24 cellular contexts compared by ENCODE assay signal in the genomic region with DNA sequence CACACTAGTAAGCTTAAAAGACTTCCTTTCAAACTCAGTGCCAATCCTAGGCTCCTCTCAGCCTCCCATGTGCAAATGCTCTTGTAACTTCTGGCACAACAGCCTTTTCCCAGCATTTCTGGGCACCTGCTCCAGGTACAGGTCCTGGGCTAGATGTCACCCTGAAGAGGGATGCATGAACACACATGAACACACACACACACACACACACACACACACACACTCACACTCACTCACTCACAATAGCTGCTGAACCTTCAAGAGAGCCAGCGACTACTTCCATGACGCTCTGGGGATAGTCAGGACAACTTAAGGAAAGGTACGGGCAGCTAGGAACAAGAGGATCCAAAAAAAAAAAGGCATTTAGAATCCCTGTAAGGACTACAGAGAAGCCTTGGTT.
DNase-seq lines count a peak whose midpoint lies in the region; ATAC-seq, FAIRE-seq and TF ChIP-seq lines count a peak whose summit lies in the region.
"Had no signal": no experiment of that assay in that cellular context is flagged by ENCODE, and none has a peak within 500 bp of the region (broad histone marks: within the 10 kb centered on the region; RNA-seq: fewer than 3 reads in every experiment).

No MANE protein-coding gene starts in this region.

- H3K4me1 Mint-ChIP-seq in activated B cell treated with CpG ODN at 0.5 μM for 24 hours: peaks cover 23% of the 10 kb centered on the region
- H3K4me1 Mint-ChIP-seq: central memory CD8-positive, alpha-beta T cell had no signal

- H3K23ac ChIP-seq in mesenchymal stem cell (ENCODE audit: low read length in 2 of 2): no peak overlapping the region

- no peak for TF ChIP-seq CTCF in activated B cell treated with CpG ODN at 0.5 μM for 24 hours (IDR thresholded peaks at IDR 0.05)

- DNase-seq in activated CD4-positive, alpha-beta T cell treated with anti-CD3 and anti-CD28 coated beads for 48 hours: peak; percentile 27
- no peak for DNase-seq in activated CD4-positive, alpha-beta T cell treated with anti-CD3 and anti-CD28 coated beads for 4 hours
- DNase-seq in GM18507 (ENCODE audit: extremely low spot score, insufficient read length, low read depth) (no peak), activated B cell treated with CpG ODN at 0.5 μM for 24 hours (no peak), mesenchymal stem cell (no peak), HK-2 (ENCODE audit: unreplicated experiment) (no peak)
- no peak for DNase-seq in stimulated activated naive CD4-positive, alpha-beta T cell treated with Interleukin-2 at 50 U/mL for 16 hours (lab: John Stamatoyannopoulos, UW)
- DNase-seq: activated CD4-positive, CD25-positive, alpha-beta regulatory T cell treated with anti-CD3 and anti-CD28 coated beads, Interleukin-2, amount 50 U/mL, for 72 hours; activated naive CD4-positive, alpha-beta T cell treated with Interleukin-2 at 50 U/mL for 16 hours; CD8-positive, alpha-beta T cell; DMS 273 treated with DMSO at 0.1 percent for 48 hours; left ventricle myocardium inferior; NCI-H1105; NCI-H2029 treated with DMSO at 0.1 percent for 48 hours; NCI-H446 treated with DMSO at 0.1 percent for 48 hours; SHP77 treated with DMSO at 0.1 percent for 48 hours; stimulated activated CD4-positive, alpha-beta T cell treated with anti-CD3 and anti-CD28 coated beads, Interleukin-12 subunit alpha, Interleukin-12 subunit beta, amount 100 ng/mL, for 4 hours; upper lobe of left lung had no signal

- H3K14ac ChIP-seq in mesenchymal stem cell (ENCODE audit: low read length in 2 of 2): peak overlapping the region in 1 of 2 experiments; percentile 91

- intact Hi-C loops in activated B cell treated with CpG ODN at 0.5 μM for 24 hours (cut with micrococcal nuclease): no loop called here

- CTCF ChIA-PET in activated B cell treated with CpG ODN at 0.5 μM for 24 hours (lab: Charles Lee): interaction anchor here (1.9 kb wide), 1 partner anchor 12 kb away, joined by 7 read pairs; no protein-coding TSS in a partner anchor

- peak overlapping the region in 1 of 2 experiments; percentile 78 for H3K18ac ChIP-seq in mesenchymal stem cell (ENCODE audit: low read depth in 1 of 2, low read length in 2 of 2)

- H3K79me1 ChIP-seq in mesenchymal stem cell (replicated peaks; ENCODE audit: low read length, poor library complexity, severe bottlenecking): no peaks in the 10 kb centered on the region

- no peak overlapping the region for H2BK15ac ChIP-seq in mesenchymal stem cell (ENCODE audit: low read depth, poor library complexity, severe bottlenecking)

- no peak overlapping the region for H2AK5ac ChIP-seq in mesenchymal stem cell (ENCODE audit: low read length, severe bottlenecking)

- no peak overlapping the region for H2AFZ ChIP-seq in mesenchymal stem cell (ENCODE audit: low read depth, low read length)

- H2BK12ac ChIP-seq in mesenchymal stem cell (ENCODE audit: low read length in 2 of 2): peak overlapping the region; percentile 28 to 94

- no peak overlapping the region for H4K8ac ChIP-seq in mesenchymal stem cell (ENCODE audit: low read length)

- H3K27me3 ChIP-seq in mesenchymal stem cell (ENCODE audit: control insufficient read depth in 1 of 2, insufficient read depth in 1 of 2, low read length in 2 of 2): no peaks in the 10 kb centered on the region
- H3K27me3 ChIP-seq: right atrium auricular region, upper lobe of left lung had no signal

- 100% methylated on average over 3 of the region's 3 CpGs for WGBS in mesenchymal stem cell

- H3K4me2 ChIP-seq in mesenchymal stem cell (ENCODE audit: low read length, poor library complexity, severe bottlenecking): no peak overlapping the region
- H3K4me2 ChIP-seq: A549 had no signal

- ATAC-seq in activated B cell treated with CpG ODN at 0.5 μM for 24 hours (ENCODE audit: low read depth): no peak
- no peak for ATAC-seq in HG03571 (IDR thresholded peaks at IDR 0.05; ENCODE audit: unreplicated experiment)
- ATAC-seq: A549; CD8-positive, alpha-beta T cell; natural killer cell treated with Interleukin-12 subunit alpha and Interleukin-12 subunit beta and Interleukin-15 and Interleukin-18, amount 100 ng/mL, for 72 hours; Panc1 had no signal

- H2BK120ac ChIP-seq in mesenchymal stem cell (ENCODE audit: low read depth, low read length): no peak overlapping the region

- peak overlapping the region; percentile 50 for H3K27ac Mint-ChIP-seq in activated B cell treated with CpG ODN at 0.5 μM for 24 hours
- H3K27ac Mint-ChIP-seq: CD8-positive, alpha-beta T cell had no signal

- peak overlapping the region in 1 of 2 experiments; percentile 24 for H3K4ac ChIP-seq in mesenchymal stem cell (ENCODE audit: low read depth in 1 of 2, low read length in 2 of 2)

- no peak overlapping the region for H4K91ac ChIP-seq in mesenchymal stem cell (ENCODE audit: low read length)

- H3K27ac ChIP-seq in mesenchymal stem cell (ENCODE audit: low read length, poor library complexity, severe bottlenecking): no peak overlapping the region
- H3K27ac ChIP-seq: A549, left ventricle myocardium inferior, right atrium auricular region, upper lobe of left lung had no signal

- H3K4me1 ChIP-seq in mesenchymal stem cell (ENCODE audit: control insufficient read depth, insufficient read depth, low read depth, low read length): no peaks in the 10 kb centered on the region
- H3K4me1 ChIP-seq: A549, left ventricle myocardium inferior, right atrium auricular region had no signal

- no peaks in the 10 kb centered on the region for H3K27me3 Mint-ChIP-seq in activated B cell treated with CpG ODN at 0.5 μM for 24 hours
- H3K27me3 Mint-ChIP-seq: central memory CD8-positive, alpha-beta T cell; natural killer cell treated with Interleukin-12 subunit alpha and Interleukin-12 subunit beta and Interleukin-15 and Interleukin-18, amount 100 ng/mL, for 72 hours had no signal

- FAIRE-seq in GM18507 (lab: Jason Lieb, UNC): peak; percentile 31
- FAIRE-seq: A549 had no signal

- no peak overlapping the region for H3K4me3 Mint-ChIP-seq in activated B cell treated with CpG ODN at 0.5 μM for 24 hours
- H3K4me3 Mint-ChIP-seq: CD8-positive, alpha-beta T cell; central memory CD8-positive, alpha-beta T cell; natural killer cell treated with Interleukin-12 subunit alpha and Interleukin-12 subunit beta and Interleukin-15 and Interleukin-18, amount 100 ng/mL, for 72 hours had no signal

- no peaks in the 10 kb centered on the region for H3K9me3 Mint-ChIP-seq in activated B cell treated with CpG ODN at 0.5 μM for 24 hours
- H3K9me3 Mint-ChIP-seq: CD8-positive, alpha-beta T cell; central memory CD8-positive, alpha-beta T cell; natural killer cell treated with Interleukin-12 subunit alpha and Interleukin-12 subunit beta and Interleukin-15 and Interleukin-18, amount 100 ng/mL, for 72 hours had no signal

- peaks cover 2 to 12% of the 10 kb centered on the region in 2 experiments for H3K36me3 ChIP-seq in mesenchymal stem cell (ENCODE audit: control insufficient read depth in 1 of 2, insufficient read depth in 2 of 2, low read depth in 1 of 2, low read length in 2 of 2)

- no peak overlapping the region for H3K9ac ChIP-seq in mesenchymal stem cell (ENCODE audit: low read length)

- no peaks in the 10 kb centered on the region for H3K9me3 ChIP-seq in mesenchymal stem cell (ENCODE audit: control insufficient read depth, low read length)
- H3K9me3 ChIP-seq: A549, left ventricle myocardium inferior, right atrium auricular region, upper lobe of left lung had no signal

- H3K4me3 ChIP-seq in mesenchymal stem cell (ENCODE audit: insufficient read depth in 1 of 2, low read depth in 1 of 2, low read length in 2 of 2): no peak overlapping the region
- H3K4me3 ChIP-seq: A549, left ventricle myocardium inferior, right atrium auricular region, upper lobe of left lung had no signal

- H3K36me3 Mint-ChIP-seq in activated B cell treated with CpG ODN at 0.5 μM for 24 hours (ENCODE audit: low read depth): peaks cover 43% of the 10 kb centered on the region

- POLR2A ChIA-PET in activated B cell treated with CpG ODN at 0.5 μM for 24 hours (lab: Charles Lee): no interaction called here

- no peak overlapping the region for H2BK5ac ChIP-seq in mesenchymal stem cell (ENCODE audit: low read depth, low read length, poor library complexity, severe bottlenecking)
